Comparison of ENCODE assay signal across 12 cellular contexts in the genomic region with DNA sequence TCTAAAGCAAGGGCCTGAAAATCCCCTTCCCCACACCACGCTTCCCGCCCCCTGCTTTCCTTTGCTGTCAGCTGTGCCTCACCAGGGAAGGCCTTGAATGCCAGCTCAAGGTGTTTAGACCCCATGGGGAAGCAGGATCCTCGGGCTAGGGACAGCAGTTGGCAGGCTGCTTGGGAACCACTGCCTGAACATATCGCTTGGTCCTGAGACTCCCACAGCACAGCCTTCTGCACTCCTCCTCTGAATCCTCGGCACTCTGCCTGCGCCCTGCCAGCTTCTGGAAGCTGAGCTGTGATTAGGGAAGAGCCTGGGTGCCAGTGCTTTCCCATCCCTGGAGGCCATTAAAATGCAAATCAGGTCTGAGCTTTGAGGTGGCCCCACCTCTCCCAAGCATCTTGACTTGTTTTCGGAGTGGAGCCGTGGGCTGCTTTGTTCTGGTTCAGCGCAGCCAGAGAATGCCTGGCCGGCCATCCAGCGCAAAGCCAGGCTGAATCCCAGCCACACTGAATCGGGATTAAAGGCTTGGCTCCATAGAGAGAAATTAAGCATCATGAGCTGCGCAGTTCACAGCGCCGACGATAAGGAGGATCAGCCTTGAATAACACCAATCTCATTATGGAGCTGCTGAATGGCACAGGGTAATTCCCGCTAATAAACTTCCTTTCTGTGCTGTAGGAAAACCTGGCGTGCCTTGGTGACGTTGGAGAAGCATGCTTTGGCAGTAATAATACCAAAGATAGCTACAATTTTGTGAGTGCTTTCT. TPM values are rescaled to one million over a fixed set of nuclear protein-coding genes. Genes with fewer than 3 reads are reported as not detected.
DNase-seq lines count a peak whose midpoint lies in the region; ATAC-seq and FAIRE-seq lines count a peak whose summit lies in the region.
"Had no signal": no experiment of that assay in that cellular context is flagged by ENCODE, and none has a peak within 500 bp of the region (broad histone marks: within the 10 kb centered on the region; RNA-seq: fewer than 3 reads in every experiment).

No MANE protein-coding gene starts in this region.

- no peak overlapping the region for H3K4me3 ChIP-seq in mesendoderm (ENCODE audit: low read length)
- H3K4me3 ChIP-seq in small intestine (ENCODE audit: low read depth in 1 of 2, low read length in 2 of 2) = no peak overlapping the region
- H3K4me3 ChIP-seq: right lobe of liver had no signal

- FAIRE-seq in small intestine (lab: Jason Lieb, UNC) = no peak

- H2BK120ac ChIP-seq in mesendoderm (ENCODE audit: low read depth, low read length) = no peak overlapping the region

- H4K8ac ChIP-seq in mesendoderm (ENCODE audit: low read depth, low read length) = no peak overlapping the region

- no peak overlapping the region for H3K4ac ChIP-seq in mesendoderm (ENCODE audit: low read depth, low read length)

- H3K56ac ChIP-seq in mesendoderm (ENCODE audit: low read length) = no peak overlapping the region

- no peak for ATAC-seq in GM19395 (IDR thresholded peaks at IDR 0.05; ENCODE audit: unreplicated experiment)
- ATAC-seq: right lobe of liver had no signal

- no peak overlapping the region for H3K4me2 ChIP-seq in mesendoderm (ENCODE audit: low read length)

- no peak overlapping the region for H3K27ac ChIP-seq in mesendoderm (ENCODE audit: low read depth, low read length)
- H3K27ac ChIP-seq in small intestine (ENCODE audit: low read depth in 1 of 2, low read length in 1 of 2) = no peak overlapping the region
- H3K27ac ChIP-seq: right lobe of liver had no signal

- no peaks in the 10 kb centered on the region for H3K9me3 ChIP-seq in small intestine (ENCODE audit: control insufficient read depth, low read depth)
- H3K9me3 ChIP-seq: right lobe of liver had no signal

- H3K4me1 ChIP-seq in mesendoderm (ENCODE audit: control insufficient read depth, low read depth, low read length) (no peaks in the 10 kb centered on the region), small intestine (ENCODE audit: control insufficient read depth in 2 of 2, insufficient read depth in 1 of 2, low read depth in 1 of 2, low read length in 1 of 2) (no peaks in the 10 kb centered on the region)
- H3K4me1 ChIP-seq: right lobe of liver had no signal

- no peaks in the 10 kb centered on the region for H3K79me1 ChIP-seq in mesendoderm (ENCODE audit: low read length)

- H3K9ac ChIP-seq in mesendoderm (ENCODE audit: low read length) = no peak overlapping the region

- no peaks in the 10 kb centered on the region for H3K79me2 ChIP-seq in mesendoderm (ENCODE audit: control insufficient read depth, insufficient read depth, low read length)

- peak; percentile 42 for DNase-seq in activated effector memory CD4-positive, alpha-beta T cell treated with anti-CD3 and anti-CD28 coated beads, Interleukin-2, amount 50 U/mL, for 16 hours
- no peak for DNase-seq in activated effector memory CD4-positive, alpha-beta T cell treated with Interleukin-2 at 50 U/mL for 16 hours
- DNase-seq in cerebellar cortex (ENCODE audit: low spot score) (peak; percentile 74), mesendoderm (peak; percentile 31), ureter (ENCODE audit: low spot score) (peak; percentile 29), small intestine (no peak), LoVo (ENCODE audit: low spot score) (no peak)
- DNase-seq: activated CD4-positive, alpha-beta T cell treated with anti-CD3 and anti-CD28 coated beads, Interleukin-2, amount 10 ng/mL, durations not matched to agents 7 days and 5 days; SW 1271 had no signal

- H2BK5ac ChIP-seq in mesendoderm (ENCODE audit: low read length) = no peak overlapping the region

- H3K36me3 ChIP-seq in mesendoderm (ENCODE audit: control insufficient read depth, insufficient read depth, low read length) (peaks cover 6% of the 10 kb centered on the region), small intestine (ENCODE audit: control insufficient read depth in 2 of 2, insufficient read depth in 2 of 2, low read length in 2 of 2) (peaks cover 0 to 3% of the 10 kb centered on the region in 2 donors)

- H2BK15ac ChIP-seq in mesendoderm (replicated peaks; ENCODE audit: low read depth) = no peak overlapping the region

- WGBS in mesendoderm (ENCODE audit: extremely low coverage, insufficient coverage, low lambda C conversion rate) = no CpG with 5 or more reads among the region's 19 CpGs
- 85 to 91% (median 90%) methylated on average over 19 of the region's 19 CpGs for WGBS in small intestine, 3 donors

- H2AK5ac ChIP-seq in mesendoderm (ENCODE audit: low read length) = no peak overlapping the region

- H3K23ac ChIP-seq in mesendoderm (ENCODE audit: low read length) = no peak overlapping the region

- no peak overlapping the region for H3K18ac ChIP-seq in mesendoderm (ENCODE audit: low read length)

- H3K27me3 ChIP-seq in mesendoderm (ENCODE audit: insufficient read depth, low read length, poor library complexity) = no peaks in the 10 kb centered on the region
- H3K27me3 ChIP-seq in small intestine (ENCODE audit: control insufficient read depth in 2 of 2, insufficient read depth in 2 of 2, low read length in 2 of 2) = no peaks in the 10 kb centered on the region
- H3K27me3 ChIP-seq: right lobe of liver had no signal

- H4K5ac ChIP-seq in mesendoderm (ENCODE audit: low read length) = no peak overlapping the region

RNA-seq across cellular contexts. Expression of a gene that starts 40.0 kb away (rescaled TPM):
- polyA plus RNA-seq in mesendoderm (2013, experiment 1 of 2) = 1.9 TPM
- 2.1 TPM for polyA plus RNA-seq in mesendoderm (2013, experiment 2 of 2)
- 0.99 TPM for total RNA-seq in ureter
- polyA plus RNA-seq in small intestine = 1 to 10 TPM in 2 of 3 donors, under 1 TPM in 1; 0.81 to 1.8 (median 1.8) TPM
- total RNA-seq: activated CD4-positive, alpha-beta T cell treated with anti-CD3 and anti-CD28 coated beads, Interleukin-2, amount 10 ng/mL, durations not matched to agents 7 days and 5 days; glomerular endothelial cell had no signal

Comparison
In these comparisons a context has a peak if more than half of its experiments do, and no peak if none do; other contexts are left out.
1. DNase-seq: peak in activated effector memory CD4-positive, alpha-beta T cell treated with anti-CD3 and anti-CD28 coated beads, Interleukin-2, amount 50 U/mL, for 16 hours (single experiment), cerebellar cortex (single experiment), mesendoderm (single experiment) and ureter (single experiment); none in activated effector memory CD4-positive, alpha-beta T cell treated with Interleukin-2 at 50 U/mL for 16 hours (single experiment), small intestine (single experiment) and LoVo (single experiment).